30 cellular contexts compared by ENCODE assay signal in the genomic region with DNA sequence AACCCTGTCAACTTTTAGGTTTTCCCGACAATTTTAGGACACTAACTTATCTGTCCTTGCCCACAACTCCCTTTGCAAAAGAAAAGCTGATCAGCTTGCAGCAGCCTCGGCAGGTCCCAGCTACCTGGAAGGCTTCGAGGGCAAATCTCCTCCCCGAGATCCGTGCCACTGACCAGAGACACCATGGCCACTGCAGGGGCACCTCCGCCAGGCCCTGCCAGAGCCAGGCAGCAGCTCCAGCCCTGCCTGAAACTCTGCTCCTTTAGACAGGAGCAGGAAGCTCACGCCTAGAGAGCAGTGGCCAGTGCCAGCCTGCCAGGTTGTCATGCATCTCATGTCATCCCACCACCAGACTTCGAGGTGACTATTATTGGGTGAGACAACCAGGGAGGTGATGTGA. TPM values are rescaled to one million over a fixed set of nuclear protein-coding genes. Genes with fewer than 3 reads are reported as not detected.
"Had no signal": no experiment of that assay in that cellular context is flagged by ENCODE, and none has a peak within 500 bp of the region (broad histone marks: within the 10 kb centered on the region; RNA-seq: fewer than 3 reads in every experiment).

No MANE protein-coding gene starts in this region.

- H3K36me3 Mint-ChIP-seq: mesothelial cell of epicardium, naive B cell had no signal

- H3K4me1 ChIP-seq: gastrocnemius medialis, left lung, lower lobe of right lung had no signal

- ATAC-seq: effector memory CD8-positive, alpha-beta T cell; esophagus mucosa; gastrocnemius medialis; heart right ventricle; left cardiac atrium; left lung; lower lobe of right lung; mucosa of descending colon had no signal

- DNase-seq: cortex of kidney; effector CD8-positive, alpha-beta T cell; effector memory CD8-positive, alpha-beta T cell; endodermal cell; erythroblast; esophagus squamous epithelium; foreskin fibroblast; foreskin melanocyte; gastrocnemius medialis; glutamatergic neuron; head of caudate nucleus; heart right ventricle; hippocampal formation; left cardiac atrium; left lung; lower lobe of right lung; mesenchymal stem cell; mucosa of descending colon; naive B cell had no signal

- H3K4me3 Mint-ChIP-seq: dendritic cell treated with granulocyte-macrophage colony-stimulating factor and Interleukin-4, amounts not matched to agents 40 ng/mL and 50 ng/mL, for 4 days; effector memory CD8-positive, alpha-beta T cell; endodermal cell; mesothelial cell of epicardium had no signal

- H3K27me3 ChIP-seq: gastrocnemius medialis had no signal

- H3K4me1 Mint-ChIP-seq: endodermal cell, naive B cell had no signal

- H3K9me3 ChIP-seq: esophagus squamous epithelium, gastrocnemius medialis, heart right ventricle, left lung, lower lobe of right lung, mucosa of descending colon had no signal

- H3K27ac Mint-ChIP-seq: dendritic cell treated with granulocyte-macrophage colony-stimulating factor and Interleukin-4, amounts not matched to agents 40 ng/mL and 50 ng/mL, for 4 days; effector memory CD8-positive, alpha-beta T cell; endodermal cell; mesothelial cell of epicardium had no signal

- H3K4me3 ChIP-seq: esophagus squamous epithelium, gastrocnemius medialis, heart right ventricle, left lung, lower lobe of right lung, mucosa of descending colon had no signal

- H3K36me3 ChIP-seq: esophagus squamous epithelium, gastrocnemius medialis, heart right ventricle, left lung, lower lobe of right lung had no signal

- H3K9me3 Mint-ChIP-seq: dendritic cell treated with granulocyte-macrophage colony-stimulating factor and Interleukin-4, amounts not matched to agents 40 ng/mL and 50 ng/mL, for 4 days; effector memory CD8-positive, alpha-beta T cell; endodermal cell; mesothelial cell of epicardium; naive B cell had no signal

- H3K27ac ChIP-seq: epithelial cell of prostate, esophagus squamous epithelium, gastrocnemius medialis, left lung, lower lobe of right lung had no signal

RNA-seq across cellular contexts. Expression of a gene that starts 21.1 kb away (rescaled TPM):
- total RNA-seq: dermis microvascular lymphatic vessel endothelial cell, esophagus mucosa, esophagus squamous epithelium, gastrocnemius medialis, glomerular endothelial cell, kidney epithelial cell, left lung, lower lobe of right lung, lung microvascular endothelial cell, mesenteric fat pad, mucosa of descending colon had no signal
- polyA plus RNA-seq: keratinocyte, liver had no signal
